In genomic region chr16:28597692-28598261, GRCh38 we compare ENCODE assay signal across 1 cellular context.
A peak's percentile ranks its signal among the peaks of the same experiment; 100 is the strongest.
TF ChIP-seq lines count a peak whose summit lies in the region.

No MANE protein-coding gene starts in this region.

TF ChIP-seq in HepG2, 621 proteins besides CTCF, POLR2A, EP300 and RAD21 (continued from another document and continues in another):
- TF ChIP-seq ZNF503 (CRISPR knock-in tag; IDR thresholded peaks at IDR 0.05) (no peak; the same call in 1 of the 2 replicates), HES4 (CRISPR knock-in tag; IDR thresholded peaks at IDR 0.05; ENCODE audit: borderline replicate concordance) (no peak), NR2F6 (IDR thresholded peaks at IDR 0.05) (peak; percentile 48; the same call in 1 of the 2 replicates), NR2F6 (CRISPR knock-in tag; IDR thresholded peaks at IDR 0.05) (peak; percentile 61), JUND (CRISPR knock-in tag; IDR thresholded peaks at IDR 0.05) (no peak), MXD4 (CRISPR knock-in tag; IDR thresholded peaks at IDR 0.05) (no peak), ZMYM2 (CRISPR knock-in tag; IDR thresholded peaks at IDR 0.05) (peak; percentile 64; the same call in 1 of the 2 replicates), SRSF4 (IDR thresholded peaks at IDR 0.05; ENCODE audit: low read depth, low read length, poor library complexity, severe bottlenecking) (no peak), ZNF652 (CRISPR knock-in tag; IDR thresholded peaks at IDR 0.05; ENCODE audit: borderline replicate concordance, low read depth) (no peak), ZNF30 (CRISPR knock-in tag; IDR thresholded peaks at IDR 0.05) (no peak), NFKB2 (CRISPR knock-in tag; IDR thresholded peaks at IDR 0.05; ENCODE audit: borderline replicate concordance) (no peak), KDM1A (CRISPR knock-in tag; IDR thresholded peaks at IDR 0.05) (no peak), ZNF569 (CRISPR knock-in tag; IDR thresholded peaks at IDR 0.05; ENCODE audit: borderline replicate concordance) (no peak), ZZZ3 (CRISPR knock-in tag; IDR thresholded peaks at IDR 0.05; ENCODE audit: borderline replicate concordance) (no peak), KLF12 (CRISPR knock-in tag; IDR thresholded peaks at IDR 0.05; ENCODE audit: borderline replicate concordance) (no peak), BRCA1 (CRISPR knock-in tag; IDR thresholded peaks at IDR 0.05) (no peak), SETDB1 (CRISPR knock-in tag; IDR thresholded peaks at IDR 0.05; ENCODE audit: borderline replicate concordance) (no peak), PLRG1 (conservative IDR thresholded peaks at IDR 0.05) (no peak), ZBTB3 (CRISPR knock-in tag; IDR thresholded peaks at IDR 0.05; ENCODE audit: borderline replicate concordance, low read depth) (no peak), ZNF550 (CRISPR knock-in tag; IDR thresholded peaks at IDR 0.05; ENCODE audit: borderline replicate concordance) (no peak), ZNF282 (IDR thresholded peaks at IDR 0.05; ENCODE audit: partially characterized antibody) (no peak), TBX2 (CRISPR knock-in tag; IDR thresholded peaks at IDR 0.05; ENCODE audit: borderline replicate concordance) (peak; percentile 65; the same call in 1 of the 2 replicates), ATF7-NPFF (CRISPR knock-in tag; IDR thresholded peaks at IDR 0.05; ENCODE audit: low read depth) (no peak; the same call in 1 of the 2 replicates), SUZ12 (IDR thresholded peaks at IDR 0.05; ENCODE audit: low read depth, low read length) (no peak), ZNF230 (CRISPR knock-in tag; IDR thresholded peaks at IDR 0.05) (no peak), ZNF781 (CRISPR knock-in tag; IDR thresholded peaks at IDR 0.05; ENCODE audit: borderline replicate concordance, not compliant biosample characterization) (peak; percentile 80), STAT6 (CRISPR knock-in tag; IDR thresholded peaks at IDR 0.05; ENCODE audit: borderline replicate concordance) (no peak), PAWR (CRISPR knock-in tag; IDR thresholded peaks at IDR 0.05; ENCODE audit: borderline replicate concordance) (no peak), HOXA7 (CRISPR knock-in tag; IDR thresholded peaks at IDR 0.05) (no peak), ZNF709 (CRISPR knock-in tag; IDR thresholded peaks at IDR 0.05) (no peak), MED8 (CRISPR knock-in tag; IDR thresholded peaks at IDR 0.05; ENCODE audit: insufficient replicate concordance) (no peak), TGIF2 (CRISPR knock-in tag; IDR thresholded peaks at IDR 0.05) (0 out of 2 replicates have a peak, but pooled peaks have one; percentile 40), MBD4 (IDR thresholded peaks at IDR 0.05; ENCODE audit: borderline replicate concordance, low read length) (no peak), ZNF530 (CRISPR knock-in tag; IDR thresholded peaks at IDR 0.05; ENCODE audit: low read depth) (no peak), KDM5A (IDR thresholded peaks at IDR 0.05; ENCODE audit: borderline replicate concordance, low read length) (no peak; the same call in 1 of the 2 replicates), HNF4G (IDR thresholded peaks at IDR 0.05; ENCODE audit: borderline replicate concordance, low read depth, low read length) (peak; percentile 62; the same call in 1 of the 2 replicates), HNF4G (CRISPR knock-in tag; IDR thresholded peaks at IDR 0.05; ENCODE audit: borderline replicate concordance, low read depth) (no peak), PBX2 (CRISPR knock-in tag; IDR thresholded peaks at IDR 0.05) (peak; percentile 85), HMG20B (CRISPR knock-in tag; conservative IDR thresholded peaks at IDR 0.05) (no peak; the same call in 1 of the 2 replicates), NFATC3 (CRISPR knock-in tag; IDR thresholded peaks at IDR 0.05) (no peak), ZFP82 (CRISPR knock-in tag; IDR thresholded peaks at IDR 0.05; ENCODE audit: borderline replicate concordance) (no peak), ZNF660 (CRISPR knock-in tag; IDR thresholded peaks at IDR 0.05; ENCODE audit: borderline replicate concordance, low read depth) (no peak), MTA3 (CRISPR knock-in tag; IDR thresholded peaks at IDR 0.05) (no peak), ZNF382 (CRISPR knock-in tag; IDR thresholded peaks at IDR 0.05; ENCODE audit: borderline replicate concordance) (no peak), ATF3 (CRISPR knock-in tag; IDR thresholded peaks at IDR 0.05) (no peak), ADNP (CRISPR knock-in tag; IDR thresholded peaks at IDR 0.05) (no peak), ZNF614 (CRISPR knock-in tag; IDR thresholded peaks at IDR 0.05; ENCODE audit: borderline replicate concordance) (no peak), ZSCAN30 (CRISPR knock-in tag; IDR thresholded peaks at IDR 0.05) (no peak), PRMT3 (CRISPR knock-in tag; IDR thresholded peaks at IDR 0.05; ENCODE audit: borderline replicate concordance, low read depth) (no peak), YEATS2 (CRISPR knock-in tag; IDR thresholded peaks at IDR 0.05; ENCODE audit: borderline replicate concordance) (0 out of 2 replicates have a peak, but pooled peaks have one; percentile 39), CHD4 (IDR thresholded peaks at IDR 0.05; ENCODE audit: borderline replicate concordance, low read length) (no peak), ZNF879 (CRISPR knock-in tag; IDR thresholded peaks at IDR 0.05) (no peak), RBM22 (optimal IDR thresholded peaks at IDR 0.05; ENCODE audit: low read length) (no peak), TBX3 (IDR thresholded peaks at IDR 0.05; ENCODE audit: borderline replicate concordance) (no peak), TMF1 (CRISPR knock-in tag; IDR thresholded peaks at IDR 0.05; ENCODE audit: low read depth) (0 out of 2 replicates have a peak, but pooled peaks have one; percentile 44), MBNL3 (CRISPR knock-in tag; conservative IDR thresholded peaks at IDR 0.05) (no peak), ZNF558 (CRISPR knock-in tag; IDR thresholded peaks at IDR 0.05; ENCODE audit: borderline replicate concordance) (no peak), TAF15 (IDR thresholded peaks at IDR 0.05; ENCODE audit: low read depth, low read length, poor library complexity, severe bottlenecking) (no peak), HNRNPL (IDR thresholded peaks at IDR 0.05; ENCODE audit: low read depth, low read length) (no peak)
- TF ChIP-seq, protein P1, sequence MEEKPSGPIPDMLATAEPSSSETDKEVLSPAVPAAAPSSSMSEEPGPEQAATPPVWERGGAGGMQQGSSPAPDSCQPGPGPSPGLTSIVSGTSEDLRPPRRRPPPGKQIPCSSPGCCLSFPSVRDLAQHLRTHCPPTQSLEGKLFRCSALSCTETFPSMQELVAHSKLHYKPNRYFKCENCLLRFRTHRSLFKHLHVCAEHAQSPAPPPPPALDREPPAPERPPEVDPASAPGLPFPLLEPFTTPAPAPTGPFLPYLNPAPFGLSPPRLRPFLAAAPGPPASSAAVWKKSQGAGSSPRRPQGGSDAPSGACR (CRISPR knock-in tag; IDR thresholded peaks at IDR 0.05): peak; percentile 42; the same call in 1 of the 2 replicates
- TF ChIP-seq, protein P2, sequence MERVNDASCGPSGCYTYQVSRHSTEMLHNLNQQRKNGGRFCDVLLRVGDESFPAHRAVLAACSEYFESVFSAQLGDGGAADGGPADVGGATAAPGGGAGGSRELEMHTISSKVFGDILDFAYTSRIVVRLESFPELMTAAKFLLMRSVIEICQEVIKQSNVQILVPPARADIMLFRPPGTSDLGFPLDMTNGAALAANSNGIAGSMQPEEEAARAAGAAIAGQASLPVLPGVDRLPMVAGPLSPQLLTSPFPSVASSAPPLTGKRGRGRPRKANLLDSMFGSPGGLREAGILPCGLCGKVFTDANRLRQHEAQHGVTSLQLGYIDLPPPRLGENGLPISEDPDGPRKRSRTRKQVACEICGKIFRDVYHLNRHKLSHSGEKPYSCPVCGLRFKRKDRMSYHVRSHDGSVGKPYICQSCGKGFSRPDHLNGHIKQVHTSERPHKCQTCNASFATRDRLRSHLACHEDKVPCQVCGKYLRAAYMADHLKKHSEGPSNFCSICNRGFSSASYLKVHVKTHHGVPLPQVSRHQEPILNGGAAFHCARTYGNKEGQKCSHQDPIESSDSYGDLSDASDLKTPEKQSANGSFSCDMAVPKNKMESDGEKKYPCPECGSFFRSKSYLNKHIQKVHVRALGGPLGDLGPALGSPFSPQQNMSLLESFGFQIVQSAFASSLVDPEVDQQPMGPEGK (CRISPR knock-in tag; IDR thresholded peaks at IDR 0.05): peak; percentile 14; the same call in 1 of the 2 replicates
- TF ChIP-seq, protein P3, sequence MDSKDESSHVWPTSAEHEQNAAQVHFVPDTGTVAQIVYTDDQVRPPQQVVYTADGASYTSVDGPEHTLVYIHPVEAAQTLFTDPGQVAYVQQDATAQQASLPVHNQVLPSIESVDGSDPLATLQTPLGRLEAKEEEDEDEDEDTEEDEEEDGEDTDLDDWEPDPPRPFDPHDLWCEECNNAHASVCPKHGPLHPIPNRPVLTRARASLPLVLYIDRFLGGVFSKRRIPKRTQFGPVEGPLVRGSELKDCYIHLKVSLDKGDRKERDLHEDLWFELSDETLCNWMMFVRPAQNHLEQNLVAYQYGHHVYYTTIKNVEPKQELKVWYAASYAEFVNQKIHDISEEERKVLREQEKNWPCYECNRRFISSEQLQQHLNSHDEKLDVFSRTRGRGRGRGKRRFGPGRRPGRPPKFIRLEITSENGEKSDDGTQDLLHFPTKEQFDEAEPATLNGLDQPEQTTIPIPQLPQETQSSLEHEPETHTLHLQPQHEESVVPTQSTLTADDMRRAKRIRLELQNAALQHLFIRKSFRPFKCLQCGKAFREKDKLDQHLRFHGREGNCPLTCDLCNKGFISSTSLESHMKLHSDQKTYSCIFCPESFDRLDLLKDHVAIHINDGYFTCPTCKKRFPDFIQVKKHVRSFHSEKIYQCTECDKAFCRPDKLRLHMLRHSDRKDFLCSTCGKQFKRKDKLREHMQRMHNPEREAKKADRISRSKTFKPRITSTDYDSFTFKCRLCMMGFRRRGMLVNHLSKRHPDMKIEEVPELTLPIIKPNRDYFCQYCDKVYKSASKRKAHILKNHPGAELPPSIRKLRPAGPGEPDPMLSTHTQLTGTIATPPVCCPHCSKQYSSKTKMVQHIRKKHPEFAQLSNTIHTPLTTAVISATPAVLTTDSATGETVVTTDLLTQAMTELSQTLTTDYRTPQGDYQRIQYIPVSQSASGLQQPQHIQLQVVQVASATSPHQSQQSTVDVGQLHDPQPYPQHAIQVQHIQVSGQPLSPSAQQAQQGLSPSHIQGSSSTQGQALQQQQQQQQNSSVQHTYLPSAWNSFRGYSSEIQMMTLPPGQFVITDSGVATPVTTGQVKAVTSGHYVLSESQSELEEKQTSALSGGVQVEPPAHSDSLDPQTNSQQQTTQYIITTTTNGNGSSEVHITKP (CRISPR knock-in tag; IDR thresholded peaks at IDR 0.05; ENCODE audit: low read depth): 0 out of 2 replicates have a peak, but pooled peaks have one; percentile 10
- TF ChIP-seq, protein P4, sequence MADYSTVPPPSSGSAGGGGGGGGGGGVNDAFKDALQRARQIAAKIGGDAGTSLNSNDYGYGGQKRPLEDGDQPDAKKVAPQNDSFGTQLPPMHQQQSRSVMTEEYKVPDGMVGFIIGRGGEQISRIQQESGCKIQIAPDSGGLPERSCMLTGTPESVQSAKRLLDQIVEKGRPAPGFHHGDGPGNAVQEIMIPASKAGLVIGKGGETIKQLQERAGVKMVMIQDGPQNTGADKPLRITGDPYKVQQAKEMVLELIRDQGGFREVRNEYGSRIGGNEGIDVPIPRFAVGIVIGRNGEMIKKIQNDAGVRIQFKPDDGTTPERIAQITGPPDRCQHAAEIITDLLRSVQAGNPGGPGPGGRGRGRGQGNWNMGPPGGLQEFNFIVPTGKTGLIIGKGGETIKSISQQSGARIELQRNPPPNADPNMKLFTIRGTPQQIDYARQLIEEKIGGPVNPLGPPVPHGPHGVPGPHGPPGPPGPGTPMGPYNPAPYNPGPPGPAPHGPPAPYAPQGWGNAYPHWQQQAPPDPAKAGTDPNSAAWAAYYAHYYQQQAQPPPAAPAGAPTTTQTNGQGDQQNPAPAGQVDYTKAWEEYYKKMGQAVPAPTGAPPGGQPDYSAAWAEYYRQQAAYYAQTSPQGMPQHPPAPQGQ (CRISPR knock-in tag; IDR thresholded peaks at IDR 0.05; ENCODE audit: borderline replicate concordance): no peak
